Comparison of ENCODE assay signal across 10 cellular contexts in genomic region chr4:152304220-152304619, GRCh38.
A peak's percentile ranks its signal among the peaks of the same experiment; 100 is the strongest.
DNase-seq lines count a peak whose midpoint lies in the region; ATAC-seq lines count a peak whose summit lies in the region.
"Had no signal": no experiment of that assay in that cellular context is flagged by ENCODE, and none has a peak within 500 bp of the region (broad histone marks: within the 10 kb centered on the region; RNA-seq: fewer than 3 reads in every experiment).

No MANE protein-coding gene starts in this region.

- H3K27me3 Mint-ChIP-seq in T-cell: no peaks in the 10 kb centered on the region
- H3K27me3 Mint-ChIP-seq in CD8-positive, alpha-beta memory T cell: peaks cover 1 to 3% of the 10 kb centered on the region in 2 donors

- no peaks in the 10 kb centered on the region for H3K27me3 ChIP-seq in mesenchymal stem cell (ENCODE audit: control insufficient read depth in 1 of 2, insufficient read depth in 1 of 2, low read length in 2 of 2)
- no peaks in the 10 kb centered on the region for H3K27me3 ChIP-seq in CD8-positive, alpha-beta memory T cell (ENCODE audit: insufficient read depth, low read length, poor library complexity, severe bottlenecking)
- H3K27me3 ChIP-seq: ascending aorta had no signal

- no peaks in the 10 kb centered on the region for H3K9me3 Mint-ChIP-seq in T-cell
- no peaks in the 10 kb centered on the region for H3K9me3 Mint-ChIP-seq in CD8-positive, alpha-beta memory T cell

- H2AFZ ChIP-seq in mesenchymal stem cell (ENCODE audit: low read depth, low read length): no peak overlapping the region

- H3K36me3 ChIP-seq in mesenchymal stem cell (ENCODE audit: control insufficient read depth in 1 of 2, insufficient read depth in 2 of 2, low read depth in 1 of 2, low read length in 2 of 2): no peaks in the 10 kb centered on the region
- no peaks in the 10 kb centered on the region for H3K36me3 ChIP-seq in CD8-positive, alpha-beta memory T cell (ENCODE audit: insufficient read depth, low read length)
- H3K36me3 ChIP-seq: ascending aorta had no signal

- H3K27ac ChIP-seq in mesenchymal stem cell (ENCODE audit: low read length, poor library complexity, severe bottlenecking): no peak overlapping the region
- no peak overlapping the region for H3K27ac ChIP-seq in CD8-positive, alpha-beta memory T cell (ENCODE audit: low read depth, low read length)
- H3K27ac ChIP-seq: ascending aorta had no signal

- H3K4me1 Mint-ChIP-seq in T-cell: no peaks in the 10 kb centered on the region
- H3K4me1 Mint-ChIP-seq in CD8-positive, alpha-beta memory T cell: no peaks in the 10 kb centered on the region

- no peak overlapping the region for H2BK12ac ChIP-seq in mesenchymal stem cell (ENCODE audit: low read length in 2 of 2)

- POLR2A ChIA-PET in T-cell (lab: Charles Lee): no interaction called here
- POLR2A ChIA-PET in CD8-positive, alpha-beta memory T cell (lab: Charles Lee): no interaction called here

- ATAC-seq in GM18861 (IDR thresholded peaks at IDR 0.05; ENCODE audit: unreplicated experiment) (peak; percentile 92), GM21737 (IDR thresholded peaks at IDR 0.05; ENCODE audit: unreplicated experiment) (peak; percentile 87), HG03460 (IDR thresholded peaks at IDR 0.05; ENCODE audit: unreplicated experiment) (peak; percentile 91), T-cell (replicated peaks in 1 of 4) (no peak)

- H3K4ac ChIP-seq in mesenchymal stem cell (ENCODE audit: low read depth in 1 of 2, low read length in 2 of 2): no peak overlapping the region

- H2BK15ac ChIP-seq in mesenchymal stem cell (ENCODE audit: low read depth, poor library complexity, severe bottlenecking): no peak overlapping the region

- H2BK120ac ChIP-seq in mesenchymal stem cell (ENCODE audit: low read depth, low read length): no peak overlapping the region

- H3K23ac ChIP-seq in mesenchymal stem cell (ENCODE audit: low read length in 2 of 2): no peak overlapping the region

- no peak overlapping the region for H4K8ac ChIP-seq in mesenchymal stem cell (ENCODE audit: low read length)

- H3K4me3 Mint-ChIP-seq in T-cell: no peak overlapping the region
- H3K4me3 Mint-ChIP-seq in CD8-positive, alpha-beta memory T cell: no peak overlapping the region

- peaks cover 7% of the 10 kb centered on the region for H3K4me1 ChIP-seq in mesenchymal stem cell (ENCODE audit: control insufficient read depth, insufficient read depth, low read depth, low read length)
- H3K4me1 ChIP-seq in CD8-positive, alpha-beta memory T cell (ENCODE audit: insufficient read depth, low read length): no peaks in the 10 kb centered on the region
- H3K4me1 ChIP-seq: ascending aorta had no signal

- no peak overlapping the region for H3K18ac ChIP-seq in mesenchymal stem cell (ENCODE audit: low read depth in 1 of 2, low read length in 2 of 2)

- H3K36me3 Mint-ChIP-seq in T-cell: no peaks in the 10 kb centered on the region
- peaks cover 0 to 9% (median 1%) of the 10 kb centered on the region in 3 donors for H3K36me3 Mint-ChIP-seq in CD8-positive, alpha-beta memory T cell

- 68% methylated on average over 5 of the region's 5 CpGs for WGBS in mesenchymal stem cell

- H2BK5ac ChIP-seq in mesenchymal stem cell (ENCODE audit: low read depth, low read length, poor library complexity, severe bottlenecking): no peak overlapping the region

- H4K91ac ChIP-seq in mesenchymal stem cell (ENCODE audit: low read length): peak overlapping the region; percentile 55

- CTCF ChIA-PET in T-cell (lab: Charles Lee): no interaction called here
- CTCF ChIA-PET in CD8-positive, alpha-beta memory T cell (lab: Charles Lee): no interaction called here

- H3K14ac ChIP-seq in mesenchymal stem cell (ENCODE audit: low read length in 2 of 2): no peak overlapping the region

- H3K9me3 ChIP-seq in mesenchymal stem cell (ENCODE audit: control insufficient read depth, low read length): no peaks in the 10 kb centered on the region
- no peaks in the 10 kb centered on the region for H3K9me3 ChIP-seq in CD8-positive, alpha-beta memory T cell (ENCODE audit: low read length)
- H3K9me3 ChIP-seq: ascending aorta had no signal

- peak; percentile 47 for DNase-seq in mesenchymal stem cell
- DNase-seq in T-cell: no peak
- no peak for DNase-seq in CD8-positive, alpha-beta memory T cell
- no peak for DNase-seq in UCSD-AML1 (lab: John Stamatoyannopoulos, UW; ENCODE audit: unreplicated experiment)
- DNase-seq in D341Med (ENCODE audit: low spot score): no peak
- DNase-seq: NCI-H2081 treated with DMSO at 0.1 percent for 48 hours had no signal

- H3K4me2 ChIP-seq in mesenchymal stem cell (ENCODE audit: low read length, poor library complexity, severe bottlenecking): no peak overlapping the region

- H3K4me3 ChIP-seq in mesenchymal stem cell (ENCODE audit: insufficient read depth in 1 of 2, low read depth in 1 of 2, low read length in 2 of 2): no peak overlapping the region
- H3K4me3 ChIP-seq in CD8-positive, alpha-beta memory T cell (ENCODE audit: low read length): no peak overlapping the region
- H3K4me3 ChIP-seq: ascending aorta had no signal

- no peak overlapping the region for H3K9ac ChIP-seq in mesenchymal stem cell (ENCODE audit: low read length)

- no peak overlapping the region for H2AK5ac ChIP-seq in mesenchymal stem cell (ENCODE audit: low read length, severe bottlenecking)

- no peak overlapping the region for H3K27ac Mint-ChIP-seq in T-cell
- H3K27ac Mint-ChIP-seq in CD8-positive, alpha-beta memory T cell: no peak overlapping the region

- H3K79me1 ChIP-seq in mesenchymal stem cell (replicated peaks; ENCODE audit: low read length, poor library complexity, severe bottlenecking): no peaks in the 10 kb centered on the region

Comparison
In these comparisons a context has a peak if more than half of its experiments do, and no peak if none do; other contexts are left out.
1. ATAC-seq: peak in GM18861 (single experiment), GM21737 (single experiment) and HG03460 (single experiment); none in T-cell (0 of 4).